Comparison of ENCODE assay signal across 18 cellular contexts in the genomic region with DNA sequence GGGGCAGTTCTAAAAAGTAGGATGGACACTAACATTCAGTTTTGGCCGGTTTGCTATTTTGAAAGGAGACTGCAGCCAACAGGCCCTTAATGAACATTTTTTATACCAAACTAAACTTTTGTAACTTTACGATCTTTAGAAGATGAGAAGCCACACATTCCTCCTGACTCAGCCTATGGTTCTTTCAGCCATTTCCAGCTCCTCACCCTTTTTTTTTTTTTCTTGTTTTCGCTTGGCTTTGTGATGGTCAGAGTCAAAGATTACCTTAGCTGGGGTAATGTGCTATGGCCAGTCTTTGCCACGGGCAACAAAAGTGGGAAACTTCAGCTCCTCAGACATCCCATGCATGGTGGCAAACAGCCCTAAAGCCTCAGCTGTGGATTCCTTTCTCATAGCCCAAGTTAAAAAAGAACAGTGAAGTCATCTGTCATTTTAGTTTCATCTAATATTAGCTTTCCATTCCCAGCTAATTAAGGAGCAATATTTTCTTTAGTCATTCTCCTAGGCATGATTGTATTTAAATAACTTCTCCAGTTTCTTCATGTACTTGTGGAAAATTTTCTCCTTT.
DNase-seq lines count a peak whose midpoint lies in the region; ATAC-seq and FAIRE-seq lines count a peak whose summit lies in the region.
"Had no signal": no experiment of that assay in that cellular context is flagged by ENCODE, and none has a peak within 500 bp of the region (broad histone marks: within the 10 kb centered on the region; RNA-seq: fewer than 3 reads in every experiment).

No MANE protein-coding gene starts in this region.

- no peaks in the 10 kb centered on the region for H3K27me3 ChIP-seq in skeletal muscle satellite cell (ENCODE audit: control insufficient read depth, insufficient read depth, low read length)
- H3K27me3 ChIP-seq: esophagus muscularis mucosa had no signal

- peak overlapping the region; percentile 27 for H3K4me3 ChIP-seq in skeletal muscle satellite cell (ENCODE audit: low read length)
- H3K4me3 ChIP-seq: esophagus muscularis mucosa, GM12878 had no signal

- no peak for ATAC-seq in GM21786 (IDR thresholded peaks at IDR 0.05; ENCODE audit: unreplicated experiment)
- no peak for ATAC-seq in GM19395 (IDR thresholded peaks at IDR 0.05; ENCODE audit: unreplicated experiment)
- ATAC-seq: GM12878 had no signal

- H3K4me1 ChIP-seq in skeletal muscle satellite cell (ENCODE audit: control insufficient read depth, insufficient read depth, low read length), result peaks cover 34% of the 10 kb centered on the region

- no peak for FAIRE-seq in urothelium cell line (lab: Jason Lieb, UNC)
- FAIRE-seq: GM12878, RCC 7860 had no signal

- no peaks in the 10 kb centered on the region for H3K36me3 ChIP-seq in skeletal muscle satellite cell (ENCODE audit: insufficient read depth, low read length)
- H3K36me3 ChIP-seq: esophagus muscularis mucosa had no signal

- H3K4me2 ChIP-seq in skeletal muscle satellite cell (ENCODE audit: low read length), result peak overlapping the region; percentile 63

- peak; percentile 66 for DNase-seq in EL
- peak; percentile 87 for DNase-seq in RPMI7951 (ENCODE audit: low read depth)
- peak; percentile 21 for DNase-seq in fibroblast of gingiva (ENCODE audit: low read depth)
- DNase-seq in urothelium cell line (ENCODE audit: low spot score), result no peak
- no peak for DNase-seq in DMS114 treated with DMSO at 0.1 percent for 48 hours (lab: John Stamatoyannopoulos, UW; ENCODE audit: unreplicated experiment)
- DNase-seq: activated effector memory CD4-positive, alpha-beta T cell treated with Interleukin-2 at 50 U/mL for 16 hours; C1 segment of cervical spinal cord; DND-41; H9; naive B cell; NCI-H2107; stimulated activated CD4-positive, alpha-beta T cell treated with anti-CD3 and anti-CD28 coated beads, Interleukin-15, amount 100 ng/mL, for 24 hours had no signal

- peak overlapping the region; percentile 75 for H3K9ac ChIP-seq in skeletal muscle satellite cell (ENCODE audit: low read depth, low read length)

- H3K9me3 ChIP-seq in skeletal muscle satellite cell (replicated peaks; ENCODE audit: low read length), result no peaks in the 10 kb centered on the region
- H3K9me3 ChIP-seq: esophagus muscularis mucosa had no signal

Comparison
In these comparisons a context has a peak if more than half of its experiments do, and no peak if none do; other contexts are left out.
1. DNase-seq: peak in EL (single experiment), RPMI7951 (single experiment) and fibroblast of gingiva (single experiment); none in urothelium cell line (single experiment) and DMS114 treated with DMSO at 0.1 percent for 48 hours (single experiment).